ENCODE assay signal across 7 cellular contexts in the genomic region with DNA sequence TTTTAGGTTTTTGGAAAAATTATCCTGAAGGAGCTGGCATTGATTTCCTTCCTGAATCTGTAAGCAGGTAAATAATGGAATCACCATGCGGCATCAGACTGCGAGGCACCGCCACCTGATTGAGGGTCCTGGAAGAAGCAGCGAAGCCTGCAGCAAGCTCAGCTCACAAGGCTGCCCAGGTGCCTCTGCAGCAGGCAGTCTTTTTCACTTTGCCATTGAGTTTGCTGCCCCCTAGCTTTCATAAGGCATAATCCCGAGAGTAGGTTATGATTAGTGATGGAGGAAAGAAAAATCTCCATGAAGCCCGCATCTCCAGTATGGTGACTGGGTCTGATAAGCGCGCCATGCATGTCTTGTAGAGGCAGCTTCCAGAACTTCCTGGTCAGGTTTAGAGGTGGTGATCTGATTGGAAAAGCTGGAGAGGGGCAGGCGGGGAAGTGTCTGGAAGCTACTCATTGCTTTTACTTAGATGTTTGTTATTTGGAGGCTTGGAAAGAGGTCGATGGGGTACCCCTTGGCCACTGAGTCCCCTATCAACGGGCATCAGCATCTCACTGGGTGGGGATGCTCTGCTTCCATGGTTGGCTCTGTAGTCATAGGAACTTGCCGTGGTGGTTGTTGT. TPM values are rescaled to one million over a fixed set of nuclear protein-coding genes. Genes with fewer than 3 reads are reported as not detected.
DNase-seq lines count a peak whose midpoint lies in the region; ATAC-seq and TF ChIP-seq lines count a peak whose summit lies in the region.

No MANE protein-coding gene starts in this region.

- peak; percentile 64 for TF ChIP-seq CTCF in activated CD8-positive, alpha-beta T cell treated with anti-CD3 and anti-CD28 coated beads for 36 hours (IDR thresholded peaks at IDR 0.05)
- TF ChIP-seq CTCF in foreskin fibroblast (IDR thresholded peaks at IDR 0.05; ENCODE audit: low read depth, low read length) (peak; percentile 71), omental fat pad (IDR thresholded peaks at IDR 0.05) (peak in 1 of 3 donors; percentile 39)

- intact Hi-C loops in activated CD8-positive, alpha-beta T cell treated with anti-CD3 and anti-CD28 coated beads for 36 hours (cut with micrococcal nuclease): loop anchor here (5.0 kb wide), 1 partner anchor 323 kb away; no protein-coding TSS in a partner anchor

- no peaks in the 10 kb centered on the region for H3K36me3 Mint-ChIP-seq in activated CD8-positive, alpha-beta T cell treated with anti-CD3 and anti-CD28 coated beads for 36 hours (ENCODE audit: low read depth)

- peaks cover 4% of the 10 kb centered on the region; the same call in 1 of the 2 replicates for H3K27me3 ChIP-seq in HAP-1 (ENCODE audit: low read depth)

- H3K27ac Mint-ChIP-seq in activated CD8-positive, alpha-beta T cell treated with anti-CD3 and anti-CD28 coated beads for 36 hours: no peak overlapping the region

- no peaks in the 10 kb centered on the region for H3K9me3 Mint-ChIP-seq in activated CD8-positive, alpha-beta T cell treated with anti-CD3 and anti-CD28 coated beads for 36 hours

- H3K4me1 ChIP-seq in HAP-1: no peaks in the 10 kb centered on the region

- H3K9me3 ChIP-seq in HAP-1: no peaks in the 10 kb centered on the region

- H3K4me1 Mint-ChIP-seq in activated CD8-positive, alpha-beta T cell treated with anti-CD3 and anti-CD28 coated beads for 36 hours (ENCODE audit: low read depth): no peaks in the 10 kb centered on the region

- DNase-seq in EH (ENCODE audit: low read depth) (peak; percentile 58), HAP-1 (ENCODE audit: low spot score in 2 of 2) (peak; percentile 77 to 78), NCI-H2227 treated with DMSO at 0.1 percent for 48 hours (lab: John Stamatoyannopoulos, UW) (peak; percentile 68), foreskin fibroblast (peak; percentile 24 to 65), omental fat pad (ENCODE audit: low spot score) (no peak)
- peak; percentile 61 for DNase-seq in activated CD8-positive, alpha-beta T cell treated with anti-CD3 and anti-CD28 coated beads for 36 hours

- H3K36me3 ChIP-seq in HAP-1 (replicated peaks): no peaks in the 10 kb centered on the region

- in situ Hi-C loops in HAP-1 (cut with MboI; ENCODE audit: low sequenced_read_pairs): no loop called here

- CTCF ChIA-PET in activated CD8-positive, alpha-beta T cell treated with anti-CD3 and anti-CD28 coated beads for 36 hours (lab: Charles Lee): interaction anchor here (0.7 to 6.6 kb wide), 43 partner anchors 9 to 573 kb away, joined by 3 to 162 read pairs (median 4); a partner anchor contains a TSS

- no peak overlapping the region for H3K4me3 ChIP-seq in HAP-1
- H3K4me3 ChIP-seq in foreskin fibroblast (ENCODE audit: low read depth in 1 of 2, low read length in 2 of 2): no peak overlapping the region

- POLR2A ChIA-PET in activated CD8-positive, alpha-beta T cell treated with anti-CD3 and anti-CD28 coated beads for 36 hours (lab: Charles Lee): interaction anchor here (0.6 kb wide), 1 partner anchor 249 kb away, joined by 3 read pairs; no protein-coding TSS in a partner anchor

- peak; percentile 71 for ATAC-seq in activated CD8-positive, alpha-beta T cell treated with anti-CD3 and anti-CD28 coated beads for 36 hours
- peak; percentile 78 for ATAC-seq in omental fat pad (ENCODE audit: low FRiP score)
- ATAC-seq in HG02571 (IDR thresholded peaks at IDR 0.05; ENCODE audit: unreplicated experiment): no peak

- no peak overlapping the region for H3K4me3 Mint-ChIP-seq in activated CD8-positive, alpha-beta T cell treated with anti-CD3 and anti-CD28 coated beads for 36 hours

- peaks cover 5% of the 10 kb centered on the region for H3K27me3 Mint-ChIP-seq in activated CD8-positive, alpha-beta T cell treated with anti-CD3 and anti-CD28 coated beads for 36 hours

RNA-seq across cellular contexts. Expression of a gene that starts 26.7 kb away (rescaled TPM):
- not detected for total RNA-seq in activated CD8-positive, alpha-beta T cell treated with anti-CD3 and anti-CD28 coated beads for 36 hours
- under 1 TPM in 1 of 4 donors, not detected in 3; 0.06 TPM for total RNA-seq in omental fat pad
